In the genomic region with DNA sequence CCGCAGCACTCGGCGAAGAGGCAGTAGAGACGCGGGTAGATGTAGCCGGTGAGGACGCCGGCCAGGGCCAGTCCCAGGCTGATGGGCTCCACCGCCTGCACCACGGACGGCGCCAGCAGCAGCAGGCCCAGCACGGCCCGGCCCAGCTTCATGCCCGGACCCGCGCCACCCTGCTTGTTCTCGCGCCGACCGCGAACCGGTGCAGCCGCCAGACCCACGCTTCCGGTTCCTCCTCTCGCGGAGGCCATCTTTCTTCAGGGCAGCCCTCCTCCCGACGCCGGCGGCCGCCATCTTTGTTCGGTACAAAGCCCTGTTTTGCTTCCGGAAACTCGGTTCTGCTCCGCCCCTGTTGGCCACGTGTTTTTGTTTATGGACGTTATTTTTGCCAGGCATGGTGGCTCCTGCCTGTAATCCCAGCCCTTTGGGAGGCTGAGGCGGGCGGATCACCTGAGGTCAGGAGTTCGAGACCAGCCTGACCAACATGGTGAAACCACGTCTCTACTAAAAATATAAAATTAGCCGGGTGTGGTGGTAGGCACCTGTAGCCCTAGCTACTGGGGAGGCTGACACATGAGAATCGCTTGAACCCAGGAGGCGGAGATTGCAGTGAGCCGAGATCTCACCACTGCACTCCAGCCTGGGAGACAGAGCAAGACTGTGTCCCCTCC, we compare ENCODE assay signal across 8 cellular contexts. TPM values are rescaled to one million over a fixed set of nuclear protein-coding genes. Genes with fewer than 3 reads are reported as not detected.
DNase-seq lines count a peak whose midpoint lies in the region; ATAC-seq and TF ChIP-seq lines count a peak whose summit lies in the region.

A gene with protein sequence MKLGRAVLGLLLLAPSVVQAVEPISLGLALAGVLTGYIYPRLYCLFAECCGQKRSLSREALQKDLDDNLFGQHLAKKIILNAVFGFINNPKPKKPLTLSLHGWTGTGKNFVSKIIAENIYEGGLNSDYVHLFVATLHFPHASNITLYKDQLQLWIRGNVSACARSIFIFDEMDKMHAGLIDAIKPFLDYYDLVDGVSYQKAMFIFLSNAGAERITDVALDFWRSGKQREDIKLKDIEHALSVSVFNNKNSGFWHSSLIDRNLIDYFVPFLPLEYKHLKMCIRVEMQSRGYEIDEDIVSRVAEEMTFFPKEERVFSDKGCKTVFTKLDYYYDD (minus strand): TSS at position 203 of the 668 bp plus-strand sequence. CDS start 51 bp downstream, at position 152.

- H3K9me3 ChIP-seq in DND-41 (ENCODE audit: insufficient read depth, low read length, severe bottlenecking), result no peaks in the 10 kb centered on the region
- no peaks in the 10 kb centered on the region for H3K9me3 ChIP-seq in RWPE2 (ENCODE audit: severe bottlenecking)

- H3K27ac Mint-ChIP-seq in GM23338, result 0 out of 2 replicates have a peak within 1 kb of the TSS, but pooled peaks have one; percentile 66
- H3K27ac Mint-ChIP-seq in natural killer cell treated with Interleukin-12 subunit alpha and Interleukin-12 subunit beta and Interleukin-15 and Interleukin-18, amount 100 ng/mL, for 72 hours, result peak within 1 kb of the TSS; percentile 60 to 89

- H3K9ac ChIP-seq in DND-41 (ENCODE audit: low read depth, low read length), result peak within 1 kb of the TSS; percentile 82

- H3K36me3 ChIP-seq in DND-41 (ENCODE audit: insufficient read depth, low read length), result peaks cover 48% of the 10 kb centered on the region
- H3K36me3 ChIP-seq in GM23338 (ENCODE audit: insufficient read depth), result peaks cover 28% of the 10 kb centered on the region
- H3K36me3 ChIP-seq in RWPE2 (ENCODE audit: low read depth), result peaks cover 41% of the 10 kb centered on the region

- 0 out of 2 replicates have a peak, but pooled peaks cover 2% of the 10 kb centered on the region for H3F3A ChIP-seq in GM23338 (replicated peaks; ENCODE audit: low read depth)

- peak within 1 kb of the TSS; percentile 94 for H3K4me2 ChIP-seq in DND-41 (ENCODE audit: insufficient read depth, low read length)
- H3K4me2 ChIP-seq in GM23338, result peak within 1 kb of the TSS; percentile 88

- H3K4me1 Mint-ChIP-seq in GM23338, result peaks cover 7% of the 10 kb centered on the region
- peaks cover 11 to 13% of the 10 kb centered on the region in 2 donors for H3K4me1 Mint-ChIP-seq in natural killer cell treated with Interleukin-12 subunit alpha and Interleukin-12 subunit beta and Interleukin-15 and Interleukin-18, amount 100 ng/mL, for 72 hours (ENCODE audit: low read depth in 2 of 2)

- peak within 1 kb of the TSS; percentile 62 to 97 for H3K4me3 ChIP-seq in DND-41 (ENCODE audit: low read depth in 1 of 2, low read length in 2 of 2)
- peak within 1 kb of the TSS; percentile 79 for H3K4me3 ChIP-seq in GM23338
- peak within 1 kb of the TSS; percentile 76 for H3K4me3 ChIP-seq in RWPE2 (ENCODE audit: severe bottlenecking)
- peak within 1 kb of the TSS; percentile 78 for H3K4me3 ChIP-seq in fibroblast of pulmonary artery (replicated peaks; ENCODE audit: low read depth, low read length)

- TF ChIP-seq CTCF in DND-41 (IDR thresholded peaks at IDR 0.05; ENCODE audit: borderline replicate concordance, extremely low read depth, low read length, poor library complexity, severe bottlenecking), result no peak
- no peak for TF ChIP-seq CTCF in GM23338 (conservative IDR thresholded peaks at IDR 0.05; ENCODE audit: low read depth in 2 of 2)
- no peak for TF ChIP-seq CTCF in RWPE2 (IDR thresholded peaks at IDR 0.05; ENCODE audit: poor library complexity, severe bottlenecking)
- TF ChIP-seq CTCF in fibroblast of pulmonary artery (IDR thresholded peaks at IDR 0.05; ENCODE audit: low read length, missing control alignments), result no peak

- H3K79me2 ChIP-seq in DND-41 (ENCODE audit: insufficient read depth, low read length), result peaks cover 34% of the 10 kb centered on the region
- H3K79me2 ChIP-seq in GM23338 (replicated peaks; ENCODE audit: insufficient read depth), result peaks cover 22% of the 10 kb centered on the region

- peak within 1 kb of the TSS; percentile 82 for H3K4me3 Mint-ChIP-seq in GM23338
- H3K4me3 Mint-ChIP-seq in natural killer cell treated with Interleukin-12 subunit alpha and Interleukin-12 subunit beta and Interleukin-15 and Interleukin-18, amount 100 ng/mL, for 72 hours, result peak within 1 kb of the TSS; percentile 85

- H3K27me3 ChIP-seq in DND-41 (ENCODE audit: insufficient read depth, low read length, poor library complexity), result no peaks in the 10 kb centered on the region
- H3K27me3 ChIP-seq in GM23338 (ENCODE audit: insufficient read depth), result no peaks in the 10 kb centered on the region
- H3K27me3 ChIP-seq in RWPE2 (ENCODE audit: insufficient read depth, poor library complexity, severe bottlenecking), result no peaks in the 10 kb centered on the region

- H3K27ac ChIP-seq in DND-41 (ENCODE audit: low read length) (peak within 1 kb of the TSS; percentile 89), GM23338 (ENCODE audit: low read depth) (0 out of 2 replicates have a peak within 1 kb of the TSS, but pooled peaks have one; percentile 55), RWPE2 (ENCODE audit: poor library complexity, severe bottlenecking) (peak within 1 kb of the TSS; percentile 65)

- H3K36me3 Mint-ChIP-seq in GM23338 (ENCODE audit: low read depth), result peaks cover 48% of the 10 kb centered on the region
- H3K36me3 Mint-ChIP-seq in natural killer cell treated with Interleukin-12 subunit alpha and Interleukin-12 subunit beta and Interleukin-15 and Interleukin-18, amount 100 ng/mL, for 72 hours, result peaks cover 7% of the 10 kb centered on the region

- peaks cover 10% of the 10 kb centered on the region for H4K20me1 ChIP-seq in DND-41 (ENCODE audit: insufficient read depth, low read length)
- no peaks in the 10 kb centered on the region for H4K20me1 ChIP-seq in GM23338 (replicated peaks; ENCODE audit: insufficient read depth)

- DNase-seq in DND-41, result peak; percentile 93
- peak; percentile 97 for DNase-seq in GM23338 (ENCODE audit: low spot score)
- peak; percentile 97 for DNase-seq in LoVo (ENCODE audit: low spot score)
- peak; percentile 84 for DNase-seq in RWPE2 (ENCODE audit: low spot score)
- DNase-seq in activated T-helper 9 cell treated with anti-CD3 and anti-CD28 coated beads, Interleukin-2, amount 50 U/mL, for 16 hours (ENCODE audit: low read depth), result peak; percentile 89
- peak; percentile 96 for DNase-seq in fibroblast of pulmonary artery (ENCODE audit: low read depth)
- DNase-seq in natural killer cell treated with Interleukin-12 subunit alpha and Interleukin-12 subunit beta and Interleukin-15 and Interleukin-18, amount 100 ng/mL, for 72 hours (ENCODE audit: low spot score), result peak; percentile 93
- peak; percentile 93 for DNase-seq in stimulated activated naive CD8-positive, alpha-beta T cell treated with anti-CD3 and anti-CD28 coated beads, Interleukin-15, Interleukin-2, amounts not matched to agents 100 U/mL and 50 U/mL, for 24 hours

- H3K4me1 ChIP-seq in DND-41 (ENCODE audit: insufficient read depth, low read length), result peaks cover 15% of the 10 kb centered on the region
- no peaks in the 10 kb centered on the region for H3K4me1 ChIP-seq in GM23338 (ENCODE audit: insufficient read depth)
- no peaks in the 10 kb centered on the region for H3K4me1 ChIP-seq in RWPE2 (ENCODE audit: insufficient read depth, poor library complexity, severe bottlenecking)

- H3K9me2 ChIP-seq in GM23338 (ENCODE audit: insufficient read depth), result no peaks in the 10 kb centered on the region

- H3K9me3 Mint-ChIP-seq in GM23338, result peaks cover 2% of the 10 kb centered on the region; the same call in 1 of the 3 replicates
- H3K9me3 Mint-ChIP-seq in natural killer cell treated with Interleukin-12 subunit alpha and Interleukin-12 subunit beta and Interleukin-15 and Interleukin-18, amount 100 ng/mL, for 72 hours, result no peaks in the 10 kb centered on the region

- H3K27me3 Mint-ChIP-seq in GM23338 (ENCODE audit: insufficient read depth, low read depth, poor library complexity), result peaks cover 17% of the 10 kb centered on the region
- H3K27me3 Mint-ChIP-seq in natural killer cell treated with Interleukin-12 subunit alpha and Interleukin-12 subunit beta and Interleukin-15 and Interleukin-18, amount 100 ng/mL, for 72 hours, result no peaks in the 10 kb centered on the region

- peak within 1 kb of the TSS; percentile 91 for H2AFZ ChIP-seq in DND-41 (ENCODE audit: low read depth, low read length)
- H2AFZ ChIP-seq in GM23338, result no peak within 1 kb of the TSS

- ATAC-seq in DND-41 (ENCODE audit: insufficient read depth, low read depth), result peak; percentile 88
- ATAC-seq in GM23338, result peak; percentile 88
- peak; percentile 86 for ATAC-seq in RWPE2 (ENCODE audit: low read depth)
- ATAC-seq in natural killer cell treated with Interleukin-12 subunit alpha and Interleukin-12 subunit beta and Interleukin-15 and Interleukin-18, amount 100 ng/mL, for 72 hours, result peak; percentile 94 to 96
- peak; percentile 88 for ATAC-seq in stimulated activated naive CD8-positive, alpha-beta T cell treated with anti-CD3 and anti-CD28 coated beads, Interleukin-15, Interleukin-2, amounts not matched to agents 100 U/mL and 50 U/mL, for 24 hours

TF ChIP-seq in GM23338, 12 proteins besides CTCF, POLR2A, EP300 and RAD21:
- TF ChIP-seq POLR2AphosphoS5 (IDR thresholded peaks at IDR 0.05; ENCODE audit: low read depth), result peak; percentile 92
- no peak for TF ChIP-seq STAT1 (IDR thresholded peaks at IDR 0.05; ENCODE audit: unreplicated experiment)
- peak; percentile 50; the same call in 1 of the 2 replicates for TF ChIP-seq ZNF114 (CRISPR knock-in tag; IDR thresholded peaks at IDR 0.05)
- peak; percentile 55 for TF ChIP-seq CREB1 (CRISPR knock-in tag; IDR thresholded peaks at IDR 0.05; ENCODE audit: low read depth)
- TF ChIP-seq, protein P1, sequence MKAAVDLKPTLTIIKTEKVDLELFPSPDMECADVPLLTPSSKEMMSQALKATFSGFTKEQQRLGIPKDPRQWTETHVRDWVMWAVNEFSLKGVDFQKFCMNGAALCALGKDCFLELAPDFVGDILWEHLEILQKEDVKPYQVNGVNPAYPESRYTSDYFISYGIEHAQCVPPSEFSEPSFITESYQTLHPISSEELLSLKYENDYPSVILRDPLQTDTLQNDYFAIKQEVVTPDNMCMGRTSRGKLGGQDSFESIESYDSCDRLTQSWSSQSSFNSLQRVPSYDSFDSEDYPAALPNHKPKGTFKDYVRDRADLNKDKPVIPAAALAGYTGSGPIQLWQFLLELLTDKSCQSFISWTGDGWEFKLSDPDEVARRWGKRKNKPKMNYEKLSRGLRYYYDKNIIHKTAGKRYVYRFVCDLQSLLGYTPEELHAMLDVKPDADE (IDR thresholded peaks at IDR 0.05), result peak; percentile 93

RNA-seq across cellular contexts. Expression of the gene that starts here (rescaled TPM):
- total RNA-seq in GM23338 (2014; rRNA removed; shearing (Covaris generic)), result 33.9 and 45.7 TPM in 2 replicates
- 23.6 and 24.2 TPM in 2 replicates for polyA plus RNA-seq in GM23338 (2016; fragmentation: Nextera tagmentation; extraction: Ambion mirVana)
- 10 to 100 TPM; 53.5 to 54.7 TPM for total RNA-seq in natural killer cell treated with Interleukin-12 subunit alpha and Interleukin-12 subunit beta and Interleukin-15 and Interleukin-18, amount 100 ng/mL, for 72 hours

Comparison
In these comparisons a context has a peak if more than half of its experiments do, and no peak if none do; other contexts are left out.
1. Peak in every context shown above with its lines: DNase-seq, ATAC-seq, H3K4me3 ChIP-seq and H3K27ac ChIP-seq.